ENCODE assay signal across 24 cellular contexts in the genomic region with DNA sequence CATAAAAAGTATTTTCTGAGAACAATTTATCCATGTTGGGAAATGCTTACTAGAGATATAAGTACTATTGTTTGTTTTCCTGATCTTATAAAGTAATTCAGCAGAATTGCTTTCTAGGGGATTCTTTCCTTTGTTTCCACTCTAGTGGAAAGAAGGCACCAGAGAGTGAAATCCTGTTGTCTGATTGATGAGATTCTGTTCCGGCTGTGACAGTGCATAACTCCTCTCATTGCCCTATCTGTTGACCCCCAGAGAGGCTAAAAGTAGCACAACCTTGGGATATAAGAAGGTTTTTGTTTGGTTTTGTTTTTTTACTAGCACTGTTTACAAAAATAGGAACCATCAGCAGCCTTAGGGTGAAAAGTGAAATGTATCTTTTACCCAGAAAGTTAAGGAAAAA.
"Had no signal": no experiment of that assay in that cellular context is flagged by ENCODE, and none has a peak within 500 bp of the region (broad histone marks: within the 10 kb centered on the region; RNA-seq: fewer than 3 reads in every experiment).

No MANE protein-coding gene starts in this region.

- H3K36me3 ChIP-seq: ovary, right atrium auricular region, upper lobe of left lung, WERI-Rb-1 had no signal

- H3K4me2 ChIP-seq: hepatocyte had no signal

- H3K9me3 ChIP-seq: ovary, psoas muscle, upper lobe of left lung had no signal

- H3K27me3 Mint-ChIP-seq: activated CD8-positive, alpha-beta memory T cell treated with anti-CD3 and anti-CD28 coated beads, Interleukin-2, amount 10 ng/mL, durations not matched to agents 7 days and 5 days; activated naive CD4-positive, alpha-beta T cell treated with anti-CD3 and anti-CD28 coated beads, Interleukin-2, amount 10 ng/mL, durations not matched to agents 7 days and 5 days; naive B cell had no signal

- H2AFZ ChIP-seq: hepatocyte had no signal

- ATAC-seq: activated CD8-positive, alpha-beta memory T cell treated with anti-CD3 and anti-CD28 coated beads, Interleukin-2, amount 10 ng/mL, durations not matched to agents 7 days and 5 days; activated CD8-positive, alpha-beta T cell treated with anti-CD3 and anti-CD28 coated beads for 36 hours; left ventricle myocardium superior; psoas muscle; stimulated activated naive CD8-positive, alpha-beta T cell treated with anti-CD3 and anti-CD28 coated beads, Interleukin-15, Interleukin-2, amounts not matched to agents 100 U/mL and 50 U/mL, for 24 hours had no signal

- H3K27ac ChIP-seq: coronary artery, hepatocyte, ovary, psoas muscle, right atrium auricular region, upper lobe of left lung, WERI-Rb-1 had no signal

- DNase-seq: activated CD4-positive, alpha-beta T cell treated with anti-CD3 and anti-CD28 coated beads, Interleukin-2, amount 10 ng/mL, durations not matched to agents 7 days and 5 days; activated CD4-positive, CD25-positive, alpha-beta regulatory T cell treated with anti-CD3 and anti-CD28 coated beads, Interleukin-2, amount 50 U/mL, for 72 hours; activated CD8-positive, alpha-beta memory T cell treated with anti-CD3 and anti-CD28 coated beads, Interleukin-2, amount 10 ng/mL, durations not matched to agents 7 days and 5 days; activated CD8-positive, alpha-beta T cell treated with anti-CD3 and anti-CD28 coated beads for 36 hours; activated effector memory CD4-positive, alpha-beta T cell treated with anti-CD3 and anti-CD28 coated beads, Interleukin-2, amount 50 U/mL, for 16 hours; activated naive CD4-positive, alpha-beta T cell treated with anti-CD3 and anti-CD28 coated beads, Interleukin-2, amount 10 ng/mL, durations not matched to agents 7 days and 5 days; activated T-cell treated with anti-CD3 and anti-CD28 coated beads for 4 hours; amygdala; cerebellar nuclear complex; foreskin fibroblast; immature natural killer cell; left ventricle myocardium superior; naive B cell; ovary; psoas muscle; stimulated activated CD4-positive, alpha-beta T cell treated with anti-CD3 and anti-CD28 coated beads, Interleukin-12 subunit alpha, Interleukin-12 subunit beta, amount 100 ng/mL, for 4 hours; stimulated activated CD4-positive, alpha-beta T cell treated with anti-CD3 and anti-CD28 coated beads, Interleukin-4, amount 100 ng/mL, for 4 hours; stimulated activated naive CD8-positive, alpha-beta T cell treated with anti-CD3 and anti-CD28 coated beads, Interleukin-15, Interleukin-2, amounts not matched to agents 100 U/mL and 50 U/mL, for 24 hours; T-helper 1 cell; upper lobe of left lung; WERI-Rb-1 had no signal

- H3K4me1 Mint-ChIP-seq: activated CD4-positive, alpha-beta T cell treated with anti-CD3 and anti-CD28 coated beads, Interleukin-2, amount 10 ng/mL, durations not matched to agents 7 days and 5 days; activated CD8-positive, alpha-beta memory T cell treated with anti-CD3 and anti-CD28 coated beads, Interleukin-2, amount 10 ng/mL, durations not matched to agents 7 days and 5 days; activated naive CD4-positive, alpha-beta T cell treated with anti-CD3 and anti-CD28 coated beads, Interleukin-2, amount 10 ng/mL, durations not matched to agents 7 days and 5 days; immature natural killer cell had no signal

- H3K4me1 ChIP-seq: psoas muscle, right atrium auricular region, upper lobe of left lung had no signal

- H3K27me3 ChIP-seq: hepatocyte, ovary, right atrium auricular region, upper lobe of left lung had no signal

- H3K4me3 Mint-ChIP-seq: activated CD4-positive, alpha-beta T cell treated with anti-CD3 and anti-CD28 coated beads, Interleukin-2, amount 10 ng/mL, durations not matched to agents 7 days and 5 days; activated CD8-positive, alpha-beta memory T cell treated with anti-CD3 and anti-CD28 coated beads, Interleukin-2, amount 10 ng/mL, durations not matched to agents 7 days and 5 days; activated CD8-positive, alpha-beta T cell treated with anti-CD3 and anti-CD28 coated beads for 36 hours; activated naive CD4-positive, alpha-beta T cell treated with anti-CD3 and anti-CD28 coated beads, Interleukin-2, amount 10 ng/mL, durations not matched to agents 7 days and 5 days; immature natural killer cell; naive B cell had no signal

- H3K36me3 Mint-ChIP-seq: activated naive CD4-positive, alpha-beta T cell treated with anti-CD3 and anti-CD28 coated beads, Interleukin-2, amount 10 ng/mL, durations not matched to agents 7 days and 5 days; immature natural killer cell had no signal

- H3K27ac Mint-ChIP-seq: activated CD4-positive, alpha-beta T cell treated with anti-CD3 and anti-CD28 coated beads, Interleukin-2, amount 10 ng/mL, durations not matched to agents 7 days and 5 days; activated CD8-positive, alpha-beta memory T cell treated with anti-CD3 and anti-CD28 coated beads, Interleukin-2, amount 10 ng/mL, durations not matched to agents 7 days and 5 days; activated CD8-positive, alpha-beta T cell treated with anti-CD3 and anti-CD28 coated beads for 36 hours; activated naive CD4-positive, alpha-beta T cell treated with anti-CD3 and anti-CD28 coated beads, Interleukin-2, amount 10 ng/mL, durations not matched to agents 7 days and 5 days; immature natural killer cell; naive B cell had no signal

- H3K4me3 ChIP-seq: coronary artery, hepatocyte, ovary, psoas muscle, right atrium auricular region, upper lobe of left lung had no signal
